In genomic region chr6:11398451-11399326, GRCh38 we compare ENCODE assay signal across 1 cellular context.
A peak's percentile ranks its signal among the peaks of the same experiment; 100 is the strongest.
TF ChIP-seq lines count a peak whose summit lies in the region.

No MANE protein-coding gene starts in this region.

TF ChIP-seq in HepG2, 621 proteins besides CTCF, POLR2A, EP300 and RAD21 (continued from another document and continues in another):
- TF ChIP-seq FOXP4 (CRISPR knock-in tag; IDR thresholded peaks at IDR 0.05) = peak; percentile 80
- peak; percentile 75 for TF ChIP-seq GFI1 (CRISPR knock-in tag; IDR thresholded peaks at IDR 0.05; ENCODE audit: borderline replicate concordance)
- peak; percentile 93; the same call in 1 of the 2 replicates for TF ChIP-seq MEF2D (CRISPR knock-in tag; IDR thresholded peaks at IDR 0.05)
- TF ChIP-seq ZBTB34 (CRISPR knock-in tag; IDR thresholded peaks at IDR 0.05) = 0 out of 2 replicates have a peak, but pooled peaks have one; percentile 44
- TF ChIP-seq ZBTB46 (CRISPR knock-in tag; IDR thresholded peaks at IDR 0.05; ENCODE audit: borderline replicate concordance) = no peak
- TF ChIP-seq DPF2 (CRISPR knock-in tag; IDR thresholded peaks at IDR 0.05; ENCODE audit: borderline replicate concordance, low read depth) = peak; percentile 86
- TF ChIP-seq SMC3 (IDR thresholded peaks at IDR 0.05; ENCODE audit: low read length) = peak; percentile 81
- TF ChIP-seq MTA3 (CRISPR knock-in tag; IDR thresholded peaks at IDR 0.05) = no peak
- TF ChIP-seq XBP1 (CRISPR knock-in tag; IDR thresholded peaks at IDR 0.05) = no peak
- TF ChIP-seq MLX (CRISPR knock-in tag; IDR thresholded peaks at IDR 0.05) = peak; percentile 86
- peak; percentile 54 for TF ChIP-seq TEAD3 (CRISPR knock-in tag; optimal IDR thresholded peaks at IDR 0.05; ENCODE audit: borderline replicate concordance)
- TF ChIP-seq ZMAT3 (CRISPR knock-in tag; conservative IDR thresholded peaks at IDR 0.05) = 0 out of 2 replicates have a peak, but pooled peaks have one; percentile 22
- peak; percentile 88 for TF ChIP-seq EHMT2 (IDR thresholded peaks at IDR 0.05; ENCODE audit: borderline replicate concordance, low read depth, low read length)
- peak; percentile 96 for TF ChIP-seq ASH2L (IDR thresholded peaks at IDR 0.05; ENCODE audit: insufficient read length, low read depth, low read length)
- TF ChIP-seq GTF3A (CRISPR knock-in tag; conservative IDR thresholded peaks at IDR 0.05) = no peak
- TF ChIP-seq NR2F2 (IDR thresholded peaks at IDR 0.05; ENCODE audit: borderline replicate concordance, low read depth) = peak; percentile 77; the same call in 1 of the 2 replicates
- TF ChIP-seq HDAC1 (CRISPR knock-in tag; IDR thresholded peaks at IDR 0.05) = peak; percentile 55
- TF ChIP-seq ZBTB44 (CRISPR knock-in tag; IDR thresholded peaks at IDR 0.05) = 0 out of 2 replicates have a peak, but pooled peaks have one; percentile 26
- peak; percentile 95 for TF ChIP-seq AHDC1 (CRISPR knock-in tag; IDR thresholded peaks at IDR 0.05; ENCODE audit: borderline replicate concordance)
- TF ChIP-seq THYN1 (CRISPR knock-in tag; IDR thresholded peaks at IDR 0.05; ENCODE audit: borderline replicate concordance, low read depth) = no peak
- TF ChIP-seq SMYD3 (CRISPR knock-in tag; IDR thresholded peaks at IDR 0.05) = 0 out of 2 replicates have a peak, but pooled peaks have one; percentile 13
- no peak for TF ChIP-seq PRDM15 (CRISPR knock-in tag; IDR thresholded peaks at IDR 0.05)
- no peak for TF ChIP-seq MTF2 (CRISPR knock-in tag; IDR thresholded peaks at IDR 0.05; ENCODE audit: borderline replicate concordance)
- TF ChIP-seq HNF4A (CRISPR knock-in tag; IDR thresholded peaks at IDR 0.05) = peak; percentile 99
- TF ChIP-seq ZBTB20 (CRISPR knock-in tag; IDR thresholded peaks at IDR 0.05; ENCODE audit: borderline replicate concordance, low read depth) = no peak; the same call in 1 of the 2 replicates
- no peak for TF ChIP-seq E2F1 (CRISPR knock-in tag; IDR thresholded peaks at IDR 0.05)
- TF ChIP-seq CEBPG (CRISPR knock-in tag; IDR thresholded peaks at IDR 0.05) = peak; percentile 99
- TF ChIP-seq CSRNP1 (CRISPR knock-in tag; IDR thresholded peaks at IDR 0.05) = peak; percentile 48; the same call in 1 of the 2 replicates
- TF ChIP-seq TRIM24 (CRISPR knock-in tag; IDR thresholded peaks at IDR 0.05) = peak; percentile 65; the same call in 1 of the 2 replicates
- peak; percentile 77 for TF ChIP-seq MAX (IDR thresholded peaks at IDR 0.05)
- TF ChIP-seq NFATC3 (CRISPR knock-in tag; IDR thresholded peaks at IDR 0.05) = no peak
- 0 out of 2 replicates have a peak, but pooled peaks have one; percentile 46 for TF ChIP-seq POGK (CRISPR knock-in tag; conservative IDR thresholded peaks at IDR 0.05)
- no peak; the same call in none of the 2 replicates for TF ChIP-seq ZNF792 (CRISPR knock-in tag; IDR thresholded peaks at IDR 0.05)
- TF ChIP-seq SETDB1 (CRISPR knock-in tag; IDR thresholded peaks at IDR 0.05; ENCODE audit: borderline replicate concordance) = no peak
